8 cellular contexts compared by ENCODE assay signal in the genomic region with DNA sequence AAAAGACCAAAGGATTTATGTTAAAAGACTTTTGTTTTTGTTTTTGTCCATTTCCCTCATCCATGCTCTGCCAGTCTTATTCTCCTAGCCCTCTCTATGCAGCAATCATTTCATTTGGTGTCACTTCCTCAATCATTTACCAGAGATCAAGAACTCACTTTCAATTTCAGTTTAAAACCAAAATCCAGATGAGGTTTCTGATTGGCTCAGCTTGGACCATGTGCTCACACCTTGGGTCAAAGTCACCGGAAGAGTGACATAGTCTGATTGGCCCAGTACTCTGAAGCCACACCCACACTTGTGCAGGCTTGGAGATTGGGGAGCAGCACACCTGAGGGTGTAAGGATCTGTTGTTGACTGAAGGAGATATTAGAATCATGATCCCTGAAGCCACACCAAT.
DNase-seq lines count a peak whose midpoint lies in the region; ATAC-seq, FAIRE-seq and TF ChIP-seq lines count a peak whose summit lies in the region.

No MANE protein-coding gene starts in this region.

- H3K36me3 ChIP-seq in GM06990 (ENCODE audit: control insufficient read depth, insufficient read depth, low read length) (no peaks in the 10 kb centered on the region), rectal smooth muscle tissue (ENCODE audit: control insufficient read depth, insufficient read depth, low read length) (no peaks in the 10 kb centered on the region)

- H3K4me3 ChIP-seq in GM06990 (replicated peaks; ENCODE audit: low read depth, low read length) (no peak overlapping the region), rectal smooth muscle tissue (ENCODE audit: low read length) (peak overlapping the region; percentile 66)

- no peak overlapping the region for H3K27ac ChIP-seq in rectal smooth muscle tissue (ENCODE audit: low read depth, low read length)

- TF ChIP-seq CTCF in GM06990 (IDR thresholded peaks at IDR 0.05; ENCODE audit: insufficient read depth, low read length, poor library complexity, severe bottlenecking) (no peak), D721Med (IDR thresholded peaks at IDR 0.05; ENCODE audit: insufficient read depth, missing control alignments) (no peak)

- H3K27me3 ChIP-seq in GM06990 (replicated peaks; ENCODE audit: control insufficient read depth, insufficient read depth, low read length) (no peaks in the 10 kb centered on the region), rectal smooth muscle tissue (ENCODE audit: control insufficient read depth, insufficient read depth, low read length) (no peaks in the 10 kb centered on the region)

- ATAC-seq in GM19463 (IDR thresholded peaks at IDR 0.05; ENCODE audit: unreplicated experiment) (peak; percentile 70), HG03432 (IDR thresholded peaks at IDR 0.05; ENCODE audit: unreplicated experiment) (peak; percentile 81)

- H3K9ac ChIP-seq in rectal smooth muscle tissue (ENCODE audit: low read length), result no peak overlapping the region

- DNase-seq in GM06990 (ENCODE audit: extremely low read depth, insufficient read length) (peak; percentile 24), NCI-H2107 (lab: John Stamatoyannopoulos, UW) (no peak), UCSD-AML1 (lab: John Stamatoyannopoulos, UW; ENCODE audit: unreplicated experiment) (no peak), D721Med (ENCODE audit: insufficient read length, low spot score) (no peak)
- DNase-seq in activated naive CD4-positive, alpha-beta T cell treated with anti-CD3 and anti-CD28 coated beads, Interleukin-2, amount 50 U/mL, for 16 hours, result peak; percentile 14

- no peaks in the 10 kb centered on the region for H3K4me1 ChIP-seq in rectal smooth muscle tissue (ENCODE audit: control insufficient read depth, insufficient read depth, low read length)

- FAIRE-seq in D721Med (lab: Jason Lieb, UNC), result no peak

Comparison
In these comparisons a context has a peak if more than half of its experiments do, and no peak if none do; other contexts are left out.
1. DNase-seq: peak in GM06990 (single experiment) and activated naive CD4-positive, alpha-beta T cell treated with anti-CD3 and anti-CD28 coated beads, Interleukin-2, amount 50 U/mL, for 16 hours (single experiment); none in NCI-H2107 (single experiment), UCSD-AML1 (single experiment) and D721Med (single experiment).